1 cellular context compared by ENCODE assay signal in genomic region chr3:12371525-12372140, GRCh38.
A peak's percentile ranks its signal among the peaks of the same experiment; 100 is the strongest.
TF ChIP-seq lines count a peak whose summit lies in the region.

No MANE protein-coding gene starts in this region.

TF ChIP-seq in IMR-90, 13 proteins besides CTCF, POLR2A, EP300 and RAD21 (continued from another document):
- TF ChIP-seq ELK1 (IDR thresholded peaks at IDR 0.05; ENCODE audit: borderline replicate concordance, low read depth, low read length) (no peak), FOS (IDR thresholded peaks at IDR 0.05; ENCODE audit: low read depth, low read length) (peak; percentile 65)
